In the genomic region with DNA sequence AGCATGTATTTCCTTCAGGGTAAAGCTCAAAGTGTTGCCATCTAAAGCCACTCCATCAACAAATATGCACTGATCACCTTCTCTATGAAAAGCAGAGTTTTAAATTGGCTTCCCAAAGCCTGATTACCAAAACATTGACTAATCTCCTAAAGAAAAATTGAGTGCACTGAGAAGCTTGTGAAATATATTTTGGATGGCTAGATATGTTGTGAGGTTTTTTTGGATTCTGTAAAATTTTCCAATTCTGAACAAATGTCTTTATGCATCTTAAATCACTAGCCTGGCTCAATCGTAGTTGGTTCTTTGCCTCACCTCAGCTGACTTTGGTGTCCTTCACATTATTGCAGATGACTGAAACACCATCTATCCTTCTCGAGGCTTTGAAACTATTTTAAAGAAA, we compare ENCODE assay signal across 29 cellular contexts. TPM values are rescaled to one million over a fixed set of nuclear protein-coding genes. Genes with fewer than 3 reads are reported as not detected.
"Had no signal": no experiment of that assay in that cellular context is flagged by ENCODE, and none has a peak within 500 bp of the region (broad histone marks: within the 10 kb centered on the region; RNA-seq: fewer than 3 reads in every experiment).

No MANE protein-coding gene starts in this region.

- ATAC-seq: activated CD4-positive, alpha-beta T cell treated with anti-CD3 and anti-CD28 coated beads for 36 hours; activated T-cell treated with anti-CD3 and anti-CD28 coated beads, Interleukin-2, amount 50 U/mL, for 4 hours; left lobe of liver; lower lobe of right lung; natural killer cell; pancreas; WTC11 had no signal

- H3K4me2 ChIP-seq: hepatocyte had no signal

- H3K9me3 ChIP-seq: lower lobe of right lung, pancreas, right atrium auricular region, suprapubic skin, transverse colon had no signal

- H3K27ac ChIP-seq: hepatocyte, lower lobe of right lung, pancreas, psoas muscle, right atrium auricular region, suprapubic skin, transverse colon had no signal

- H3K4me1 ChIP-seq: lower lobe of right lung, pancreas, psoas muscle, suprapubic skin, transverse colon had no signal

- H3K4me1 Mint-ChIP-seq: immature natural killer cell, natural killer cell, WTC11 had no signal

- H3K4me3 Mint-ChIP-seq: activated CD4-positive, alpha-beta T cell treated with anti-CD3 and anti-CD28 coated beads for 36 hours; activated naive CD8-positive, alpha-beta T cell treated with anti-CD3 and anti-CD28 coated beads for 36 hours; activated T-cell treated with anti-CD3 and anti-CD28 coated beads, Interleukin-2, amount 50 U/mL, for 4 hours; immature natural killer cell; natural killer cell; stimulated activated naive CD8-positive, alpha-beta T cell treated with anti-CD3 and anti-CD28 coated beads, Interleukin-15, Interleukin-2, amounts not matched to agents 100 ng/mL and 50 ng/mL, for 24 hours; T-helper 1 cell treated with Interleukin-12 subunit alpha and Interleukin-12 subunit beta and Interleukin-4 antibody, amounts not matched to agents 30 μg/mL and 1 μg/mL, for 36 hours; WTC11 had no signal

- H3K27ac Mint-ChIP-seq: activated CD4-positive, alpha-beta T cell treated with anti-CD3 and anti-CD28 coated beads for 36 hours; activated naive CD8-positive, alpha-beta T cell treated with anti-CD3 and anti-CD28 coated beads for 36 hours; immature natural killer cell; natural killer cell; stimulated activated naive CD8-positive, alpha-beta T cell treated with anti-CD3 and anti-CD28 coated beads, Interleukin-15, Interleukin-2, amounts not matched to agents 100 ng/mL and 50 ng/mL, for 24 hours; T-helper 1 cell treated with Interleukin-12 subunit alpha and Interleukin-12 subunit beta and Interleukin-4 antibody, amounts not matched to agents 30 μg/mL and 1 μg/mL, for 36 hours; WTC11 had no signal

- H3K79me2 ChIP-seq: hepatocyte had no signal

- DNase-seq: activated CD4-positive, alpha-beta T cell treated with anti-CD3 and anti-CD28 coated beads for 36 hours; activated CD4-positive, alpha-beta T cell treated with anti-CD3 and anti-CD28 coated beads, Interleukin-2, amount 50 U/mL, for 4 hours; activated CD8-positive, alpha-beta memory T cell treated with anti-CD3 and anti-CD28 coated beads for 24 hours; activated CD8-positive, alpha-beta memory T cell treated with anti-CD3 and anti-CD28 coated beads, Interleukin-2, amount 50 U/mL, for 48 hours; activated naive CD4-positive, alpha-beta T cell treated with Interleukin-2 at 50 U/mL for 16 hours; activated naive CD8-positive, alpha-beta T cell treated with anti-CD3 and anti-CD28 coated beads for 36 hours; activated T-cell treated with anti-CD3 and anti-CD28 coated beads, Interleukin-2, amount 50 U/mL, for 4 hours; amniotic stem cell; cerebellar nuclear complex; cortex of kidney; glutamatergic neuron; immature natural killer cell; lower lobe of right lung; natural killer cell; pancreas; psoas muscle; stimulated activated CD4-positive, alpha-beta T cell treated with anti-CD3 and anti-CD28 coated beads, Interleukin-1b, Interleukin-23, amount 100 ng/mL, for 48 hours; transverse colon had no signal

- FAIRE-seq: frontal cortex, pancreas, urothelium cell line had no signal

- H3K36me3 ChIP-seq: lower lobe of right lung, pancreas, right atrium auricular region, suprapubic skin, transverse colon had no signal

- H2AFZ ChIP-seq: hepatocyte had no signal

- H3K9me3 Mint-ChIP-seq: natural killer cell; stimulated activated naive CD8-positive, alpha-beta T cell treated with anti-CD3 and anti-CD28 coated beads, Interleukin-15, Interleukin-2, amounts not matched to agents 100 ng/mL and 50 ng/mL, for 24 hours; WTC11 had no signal

- H3K36me3 Mint-ChIP-seq: activated naive CD8-positive, alpha-beta T cell treated with anti-CD3 and anti-CD28 coated beads for 36 hours; immature natural killer cell; natural killer cell; WTC11 had no signal

- H3K27me3 ChIP-seq: pancreas, right atrium auricular region had no signal

- H3K4me3 ChIP-seq: hepatocyte, lower lobe of right lung, pancreas, psoas muscle, right atrium auricular region, skin epidermis, suprapubic skin, transverse colon had no signal

RNA-seq across cellular contexts. Expression of a gene that starts 21.3 kb away (rescaled TPM):
- total RNA-seq: activated CD4-positive, alpha-beta T cell treated with anti-CD3 and anti-CD28 coated beads for 36 hours; activated naive CD8-positive, alpha-beta T cell treated with anti-CD3 and anti-CD28 coated beads for 36 hours; activated T-cell treated with anti-CD3 and anti-CD28 coated beads, Interleukin-2, amount 50 U/mL, for 4 hours; hepatocyte; kidney epithelial cell; left lobe of liver; natural killer cell; pancreas; psoas muscle; right atrium auricular region; suprapubic skin had no signal
